ENCODE assay signal across 8 cellular contexts in the genomic region with DNA sequence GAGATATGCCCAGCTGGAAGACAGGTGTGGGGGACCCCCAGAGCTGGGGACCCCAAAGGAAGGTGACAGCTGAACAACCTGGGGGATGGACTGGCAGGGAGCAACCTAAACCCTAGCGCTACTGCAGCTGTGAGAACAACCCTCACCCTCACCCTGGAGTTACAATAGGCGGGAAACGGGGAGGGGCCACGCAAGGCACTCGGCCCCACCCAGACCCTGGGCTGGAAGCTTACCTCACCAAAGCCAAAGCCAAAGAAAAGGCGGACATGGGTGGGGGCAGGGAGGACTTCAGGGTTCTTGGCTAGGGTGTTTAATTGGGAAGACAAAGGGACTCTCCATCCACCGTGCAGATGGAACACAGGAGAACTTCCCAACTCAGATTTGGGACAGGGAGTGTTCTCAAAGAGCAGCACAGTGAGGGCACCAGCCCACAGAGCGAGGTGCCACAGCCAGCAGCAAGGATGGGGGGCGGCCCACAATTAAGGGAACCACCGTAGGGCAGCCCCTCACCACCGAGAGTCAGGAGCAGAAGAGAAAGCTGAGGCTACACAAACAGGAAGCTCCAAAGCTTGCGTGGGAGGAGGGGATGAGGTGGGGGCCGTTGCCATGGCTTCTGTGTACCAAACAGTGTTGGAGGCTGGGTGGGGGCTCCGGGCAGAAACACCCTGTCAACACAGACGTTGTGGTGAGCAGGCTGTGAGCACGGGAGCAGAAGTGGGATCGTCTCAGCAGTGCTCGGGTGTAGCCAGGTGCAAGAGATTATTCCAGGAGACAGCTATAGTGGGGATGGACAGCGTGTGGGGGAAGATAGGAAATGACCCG. TPM values are rescaled to one million over a fixed set of nuclear protein-coding genes. Genes with fewer than 3 reads are reported as not detected.
DNase-seq lines count a peak whose midpoint lies in the region; TF ChIP-seq lines count a peak whose summit lies in the region.

No MANE protein-coding gene starts in this region.

- H3K4ac ChIP-seq in H9 (ENCODE audit: low read depth, low read length) = peak overlapping the region; percentile 14; the same call in 1 of the 2 replicates

- no peaks in the 10 kb centered on the region for H3K79me2 ChIP-seq in H9 (ENCODE audit: insufficient read depth, low read length)

- peak overlapping the region; percentile 15 to 98 (median 86); a peak in 6 of 7 replicates for H3K27ac Mint-ChIP-seq in H9

- peak overlapping the region; percentile 87 to 91 for H3K4me3 Mint-ChIP-seq in H9

- H3K4me1 Mint-ChIP-seq in H9 = peaks cover 29 to 34% of the 10 kb centered on the region in 2 experiments

- H3K4me1 ChIP-seq in H9 (ENCODE audit: insufficient read depth, low read length) = no peaks in the 10 kb centered on the region; the same call in 1 of the 2 replicates
- peaks cover 6 to 25% of the 10 kb centered on the region in 2 donors for H3K4me1 ChIP-seq in ascending aorta

- peaks cover 21 to 24% of the 10 kb centered on the region in 2 donors for H3K36me3 ChIP-seq in ascending aorta

- no peak overlapping the region for H3K56ac ChIP-seq in H9 (ENCODE audit: insufficient read length, low read depth, low read length)

- peaks cover 12% of the 10 kb centered on the region for H3K27me3 Mint-ChIP-seq in H9 (ENCODE audit: low read depth)

- peaks cover 17% of the 10 kb centered on the region for H3K23me2 ChIP-seq in H9 (ENCODE audit: insufficient read length, low read depth, low read length, poor library complexity, severe bottlenecking)

- H2BK12ac ChIP-seq in H9 (ENCODE audit: insufficient read length, low read depth, low read length) = no peak overlapping the region

- no peak overlapping the region for H3K23ac ChIP-seq in H9 (ENCODE audit: insufficient read length, low read depth, low read length)

- H4K8ac ChIP-seq in H9 (replicated peaks; ENCODE audit: insufficient read length, low read depth, low read length) = no peak overlapping the region

- H3K9ac ChIP-seq in H9 (ENCODE audit: extremely low read depth, insufficient read length, low read length) = no peak overlapping the region

- H3K18ac ChIP-seq in H9 (ENCODE audit: insufficient read length, low read depth, low read length) = peak overlapping the region; percentile 61

- H2AK5ac ChIP-seq in H9 (ENCODE audit: insufficient read length, low read length) = no peak overlapping the region

- DNase-seq in GF-D8 (lab: John Stamatoyannopoulos, UW) (peak; percentile 74), H9 (peak; percentile 85), M059J (ENCODE audit: low read depth) (peak; percentile 93), T-helper 2 cell (peak; percentile 71 to 96 (median 90)), ascending aorta (ENCODE audit: low spot score in 2 of 2) (peak; percentile 81 to 94), iPS-NIHi11 (ENCODE audit: low spot score) (peak; percentile 83), NCI-H1694 treated with DMSO at 0.1 percent for 48 hours (lab: John Stamatoyannopoulos, UW) (no peak)
- peak; percentile 70 to 79 (median 74) for DNase-seq in stimulated activated CD4-positive, alpha-beta T cell treated with anti-CD3 and anti-CD28 coated beads, Interleukin-12 subunit alpha, Interleukin-12 subunit beta, amount 100 ng/mL, for 48 hours (ENCODE audit: low read depth in 2 of 3, low spot score in 1 of 3)

- WGBS in H9 (ENCODE audit: extremely low coverage, insufficient read length, low lambda C conversion rate) = no CpG with 5 or more reads among the region's 20 CpGs

- H3T11ph ChIP-seq in H9 (ENCODE audit: low read length) = no peak overlapping the region

- peaks cover 3 to 36% (median 21%) of the 10 kb centered on the region in 3 experiments; a peak in 6 of 7 replicates for H3K36me3 Mint-ChIP-seq in H9 (ENCODE audit: insufficient read depth in 1 of 3, low read depth in 3 of 3)

- no peak overlapping the region for H2AFZ ChIP-seq in H9 (ENCODE audit: low read length)

- no peak overlapping the region for H2BK5ac ChIP-seq in H9 (ENCODE audit: insufficient read length, low read length)

- H2BK120ac ChIP-seq in H9 (ENCODE audit: low read depth, low read length, poor library complexity, severe bottlenecking) = no peak overlapping the region

- no peak overlapping the region for H2BK20ac ChIP-seq in H9 (ENCODE audit: low read depth, low read length, poor library complexity, severe bottlenecking)

- no peaks in the 10 kb centered on the region; a peak in 1 of 5 replicates for H3K9me3 Mint-ChIP-seq in H9

- H3K27ac ChIP-seq in H9 (ENCODE audit: insufficient read length, low read depth, low read length) (no peak overlapping the region), ascending aorta (peak overlapping the region; percentile 96 to 98)

- H3K4me3 ChIP-seq in ascending aorta = peak overlapping the region; percentile 74 to 83

- intact Hi-C loops in ascending aorta (cut with DNase I) = loop anchor here (5.0 to 10.0 kb wide), 6 partner anchors 174 to 1909 kb away; partner anchors contain the start of genes COPA, DCAF8, IGSF8 and NCSTN

- H4K20me1 ChIP-seq in H9 (ENCODE audit: control insufficient read depth, insufficient read depth, insufficient read length) = no peaks in the 10 kb centered on the region

- peak overlapping the region; percentile 64; the same call in 1 of the 2 replicates for H3K14ac ChIP-seq in H9 (ENCODE audit: insufficient read depth, low read length)

- H4K5ac ChIP-seq in H9 (ENCODE audit: insufficient read length, low read depth, low read length) = no peak overlapping the region

- H2BK15ac ChIP-seq in H9 (ENCODE audit: low read depth, low read length) = no peak overlapping the region

- no peaks in the 10 kb centered on the region for H3K79me1 ChIP-seq in H9 (ENCODE audit: insufficient read depth, low read depth, low read length, poor library complexity, severe bottlenecking)

- H3K27me3 ChIP-seq in H9 (ENCODE audit: insufficient read depth, low read length) (no peaks in the 10 kb centered on the region), ascending aorta (no peaks in the 10 kb centered on the region)

- TF ChIP-seq CTCF in H9 (conservative IDR thresholded peaks at IDR 0.05) (no peak), ascending aorta (IDR thresholded peaks at IDR 0.05) (no peak)

- H3K4me2 ChIP-seq in H9 (ENCODE audit: insufficient read depth, insufficient read length, low read length) = peak overlapping the region; percentile 60

- peak overlapping the region; percentile 11 for H4K91ac ChIP-seq in H9 (ENCODE audit: insufficient read length, low read depth, low read length)

- no peaks in the 10 kb centered on the region for H3K9me3 ChIP-seq in H9 (ENCODE audit: control insufficient read depth, low read depth, low read length)
- H3K9me3 ChIP-seq in ascending aorta = no peaks in the 10 kb centered on the region

RNA-seq across cellular contexts. Expression of gene TAGLN2, which starts 1.9 kb away (rescaled TPM):
- total RNA-seq in H9 (2021) = 76.7 and 80.5 TPM in 2 replicates
- total RNA-seq in M059J (2014; rRNA removed; shearing (Covaris generic)) = 491 and 526 TPM in 2 replicates
- 363 TPM for total RNA-seq in ascending aorta

RNA-seq across cellular contexts. Expression of gene IGSF9, which starts 22.0 kb away (rescaled TPM):
- total RNA-seq in H9 (2021) (11.3 and 12.3 TPM in 2 replicates), ascending aorta (0.11 TPM)
- 0.25 and 0.32 TPM in 2 replicates for total RNA-seq in M059J (2014; rRNA removed; shearing (Covaris generic))

RNA-seq across cellular contexts. Expression of gene CFAP45, which starts 23.4 kb away (rescaled TPM):
- 0.53 and 0.85 TPM in 2 replicates for total RNA-seq in H9 (2021)
- total RNA-seq in M059J (2014; rRNA removed; shearing (Covaris generic)) = 0.20 and 1.0 TPM in 2 replicates
- not detected for total RNA-seq in ascending aorta

RNA-seq across cellular contexts. Expression of gene SLAMF9, which starts 30.6 kb away (rescaled TPM):
- total RNA-seq in H9 (2021) = not detected in 2 replicates
- total RNA-seq in M059J (2014; rRNA removed; shearing (Covaris generic)) = not detected in 2 replicates
- total RNA-seq in ascending aorta = not detected
